ENCODE assay signal across 15 cellular contexts in genomic region chr1:54736685-54737084, GRCh38. TPM values are rescaled to one million over a fixed set of nuclear protein-coding genes. Genes with fewer than 3 reads are reported as not detected.
A peak's percentile ranks its signal among the peaks of the same experiment; 100 is the strongest.
DNase-seq lines count a peak whose midpoint lies in the region; ATAC-seq and TF ChIP-seq lines count a peak whose summit lies in the region.
"Had no signal": no experiment of that assay in that cellular context is flagged by ENCODE, and none has a peak within 500 bp of the region (broad histone marks: within the 10 kb centered on the region; RNA-seq: fewer than 3 reads in every experiment).

No MANE protein-coding gene starts in this region.

- no peak overlapping the region for H3K4me3 Mint-ChIP-seq in activated naive CD8-positive, alpha-beta T cell
- H3K4me3 Mint-ChIP-seq in activated naive CD8-positive, alpha-beta T cell treated with anti-CD3 and anti-CD28 coated beads for 36 hours = no peak overlapping the region
- no peak overlapping the region for H3K4me3 Mint-ChIP-seq in activated T-helper 17 cell treated with anti-CD3 and anti-CD28 coated beads, Interleukin-2, amount 50 U/mL, for 72 hours
- H3K4me3 Mint-ChIP-seq in endothelial cell (ENCODE audit: unreplicated experiment) = no peak overlapping the region
- H3K4me3 Mint-ChIP-seq in stimulated activated effector memory CD8-positive, alpha-beta T cell treated with anti-CD3 and anti-CD28 coated beads, Interleukin-12 subunit alpha, Interleukin-12 subunit beta, amount 100 ng/mL, for 72 hours = no peak overlapping the region
- H3K4me3 Mint-ChIP-seq: CD4-positive, CD25-positive, alpha-beta regulatory T cell had no signal

- no peaks in the 10 kb centered on the region for H3K27me3 Mint-ChIP-seq in activated naive CD8-positive, alpha-beta T cell
- H3K27me3 Mint-ChIP-seq in activated naive CD8-positive, alpha-beta T cell treated with anti-CD3 and anti-CD28 coated beads for 36 hours = no peaks in the 10 kb centered on the region
- no peaks in the 10 kb centered on the region for H3K27me3 Mint-ChIP-seq in activated T-helper 17 cell treated with anti-CD3 and anti-CD28 coated beads, Interleukin-2, amount 50 U/mL, for 72 hours
- H3K27me3 Mint-ChIP-seq in endothelial cell (ENCODE audit: unreplicated experiment) = no peaks in the 10 kb centered on the region
- H3K27me3 Mint-ChIP-seq: CD4-positive, CD25-positive, alpha-beta regulatory T cell had no signal

- H3K4me1 Mint-ChIP-seq in activated naive CD8-positive, alpha-beta T cell (ENCODE audit: low read depth) = peaks cover 4% of the 10 kb centered on the region
- H3K4me1 Mint-ChIP-seq in activated naive CD8-positive, alpha-beta T cell treated with anti-CD3 and anti-CD28 coated beads for 36 hours = no peaks in the 10 kb centered on the region
- no peaks in the 10 kb centered on the region for H3K4me1 Mint-ChIP-seq in activated T-helper 17 cell treated with anti-CD3 and anti-CD28 coated beads, Interleukin-2, amount 50 U/mL, for 72 hours
- no peaks in the 10 kb centered on the region for H3K4me1 Mint-ChIP-seq in endothelial cell (ENCODE audit: unreplicated experiment)
- peaks cover 9% of the 10 kb centered on the region for H3K4me1 Mint-ChIP-seq in stimulated activated effector memory CD8-positive, alpha-beta T cell treated with anti-CD3 and anti-CD28 coated beads, Interleukin-12 subunit alpha, Interleukin-12 subunit beta, amount 100 ng/mL, for 72 hours

- TF ChIP-seq CTCF in endothelial cell (IDR thresholded peaks at IDR 0.05; ENCODE audit: unreplicated experiment) = no peak

- peak overlapping the region; percentile 34 for H3K27ac Mint-ChIP-seq in activated naive CD8-positive, alpha-beta T cell
- H3K27ac Mint-ChIP-seq in activated naive CD8-positive, alpha-beta T cell treated with anti-CD3 and anti-CD28 coated beads for 36 hours = no peak overlapping the region
- H3K27ac Mint-ChIP-seq in activated T-helper 17 cell treated with anti-CD3 and anti-CD28 coated beads, Interleukin-2, amount 50 U/mL, for 72 hours = peak overlapping the region; percentile 57
- peak overlapping the region; percentile 21 for H3K27ac Mint-ChIP-seq in endothelial cell (ENCODE audit: unreplicated experiment)
- H3K27ac Mint-ChIP-seq in stimulated activated effector memory CD8-positive, alpha-beta T cell treated with anti-CD3 and anti-CD28 coated beads, Interleukin-12 subunit alpha, Interleukin-12 subunit beta, amount 100 ng/mL, for 72 hours = peak overlapping the region; percentile 80

- H3K9me3 Mint-ChIP-seq in activated naive CD8-positive, alpha-beta T cell (ENCODE audit: low read depth) = no peaks in the 10 kb centered on the region
- H3K9me3 Mint-ChIP-seq in activated naive CD8-positive, alpha-beta T cell treated with anti-CD3 and anti-CD28 coated beads for 36 hours = no peaks in the 10 kb centered on the region
- H3K9me3 Mint-ChIP-seq in activated T-helper 17 cell treated with anti-CD3 and anti-CD28 coated beads, Interleukin-2, amount 50 U/mL, for 72 hours = no peaks in the 10 kb centered on the region
- H3K9me3 Mint-ChIP-seq in endothelial cell (ENCODE audit: unreplicated experiment) = no peaks in the 10 kb centered on the region
- H3K9me3 Mint-ChIP-seq in stimulated activated effector memory CD8-positive, alpha-beta T cell treated with anti-CD3 and anti-CD28 coated beads, Interleukin-12 subunit alpha, Interleukin-12 subunit beta, amount 100 ng/mL, for 72 hours = no peaks in the 10 kb centered on the region
- H3K9me3 Mint-ChIP-seq: CD4-positive, CD25-positive, alpha-beta regulatory T cell had no signal

- no peak for ATAC-seq in activated T-helper 17 cell treated with anti-CD3 and anti-CD28 coated beads, Interleukin-2, amount 50 U/mL, for 72 hours (replicated peaks)
- no peak for ATAC-seq in stimulated activated effector memory CD8-positive, alpha-beta T cell treated with anti-CD3 and anti-CD28 coated beads, Interleukin-12 subunit alpha, Interleukin-12 subunit beta, amount 100 ng/mL, for 72 hours
- ATAC-seq: GM12878, HCT116 had no signal

- H3K36me3 Mint-ChIP-seq in activated naive CD8-positive, alpha-beta T cell = peaks cover 7% of the 10 kb centered on the region
- H3K36me3 Mint-ChIP-seq in activated naive CD8-positive, alpha-beta T cell treated with anti-CD3 and anti-CD28 coated beads for 36 hours = peaks cover 22% of the 10 kb centered on the region
- H3K36me3 Mint-ChIP-seq in activated T-helper 17 cell treated with anti-CD3 and anti-CD28 coated beads, Interleukin-2, amount 50 U/mL, for 72 hours (ENCODE audit: low read depth) = peaks cover 95% of the 10 kb centered on the region
- peaks cover 39% of the 10 kb centered on the region for H3K36me3 Mint-ChIP-seq in endothelial cell (ENCODE audit: low read depth, unreplicated experiment)
- H3K36me3 Mint-ChIP-seq in stimulated activated effector memory CD8-positive, alpha-beta T cell treated with anti-CD3 and anti-CD28 coated beads, Interleukin-12 subunit alpha, Interleukin-12 subunit beta, amount 100 ng/mL, for 72 hours = peaks cover 100% of the 10 kb centered on the region

- DNase-seq in activated naive CD8-positive, alpha-beta T cell treated with anti-CD3 and anti-CD28 coated beads for 36 hours = no peak
- DNase-seq in endothelial cell (ENCODE audit: low spot score) (no peak), T-helper 9 cell (no peak), dedifferentiated amniotic fluid mesenchymal stem cell (ENCODE audit: extremely low spot score) (no peak)
- DNase-seq in stimulated activated effector memory CD8-positive, alpha-beta T cell treated with anti-CD3 and anti-CD28 coated beads, Interleukin-12 subunit alpha, Interleukin-12 subunit beta, amount 100 ng/mL, for 72 hours (ENCODE audit: low spot score in 2 of 2) = no peak
- no peak for DNase-seq in NK-92 treated with Interleukin-12 subunit alpha and Interleukin-12 subunit beta, amount 100 ng/mL, for 24 hours (lab: John Stamatoyannopoulos, UW)
- DNase-seq: ACHN; Calu3; CD4-positive, CD25-positive, alpha-beta regulatory T cell; DMS 273 treated with DMSO at 0.1 percent for 48 hours; GM23248 had no signal

RNA-seq across cellular contexts. Expression of gene TTC4, which starts 21.0 kb away (rescaled TPM):
- 10 to 100 TPM; 40.1 to 41.4 TPM for total RNA-seq in activated naive CD8-positive, alpha-beta T cell treated with anti-CD3 and anti-CD28 coated beads for 36 hours
- total RNA-seq in activated T-helper 17 cell treated with anti-CD3 and anti-CD28 coated beads, Interleukin-2, amount 50 U/mL, for 72 hours = 10 to 100 TPM; 15.1 to 26.4 TPM
- 16.4 TPM for total RNA-seq in endothelial cell (ENCODE audit: unreplicated experiment)

RNA-seq across cellular contexts. Expression of gene PARS2, which starts 27.6 kb away (rescaled TPM):
- 1 to 10 TPM; 6.4 to 6.6 TPM for total RNA-seq in activated naive CD8-positive, alpha-beta T cell treated with anti-CD3 and anti-CD28 coated beads for 36 hours
- total RNA-seq in activated T-helper 17 cell treated with anti-CD3 and anti-CD28 coated beads, Interleukin-2, amount 50 U/mL, for 72 hours = 1 to 10 TPM; 4.7 to 6.6 TPM
- 6.5 TPM for total RNA-seq in endothelial cell (ENCODE audit: unreplicated experiment)
